ENCODE assay signal across 35 cellular contexts in genomic region chr1:72224506-72224905, GRCh38. TPM values are rescaled to one million over a fixed set of nuclear protein-coding genes. Genes with fewer than 3 reads are reported as not detected.
DNase-seq lines count a peak whose midpoint lies in the region; ATAC-seq, FAIRE-seq and TF ChIP-seq lines count a peak whose summit lies in the region.
"Had no signal": no experiment of that assay in that cellular context is flagged by ENCODE, and none has a peak within 500 bp of the region (broad histone marks: within the 10 kb centered on the region; RNA-seq: fewer than 3 reads in every experiment).

No MANE protein-coding gene starts in this region.

- no peak overlapping the region for H3K4me3 ChIP-seq in HepG2 (replicated peaks in 1 of 3; ENCODE audit: insufficient read depth in 1 of 3, low read depth in 2 of 3, low read length in 3 of 3)
- no peak overlapping the region for H3K4me3 ChIP-seq in right lobe of liver
- no peak overlapping the region for H3K4me3 ChIP-seq in HEK293 (ENCODE audit: low read depth, low read length)
- no peak overlapping the region for H3K4me3 ChIP-seq in GM12878
- no peak overlapping the region for H3K4me3 ChIP-seq in K562
- H3K4me3 ChIP-seq: A549; BLaER1; BLaER1 treated with 17β-estradiol and CSF1 and Interleukin-3, amounts not matched to agents 10 nM and 100 nM had no signal

- H3K9me1 ChIP-seq in K562 (ENCODE audit: control insufficient read depth, insufficient read depth, low read length), result no peaks in the 10 kb centered on the region

- FAIRE-seq in HepG2 (lab: Jason Lieb, UNC), result no peak
- FAIRE-seq in GM12878 (lab: Jason Lieb, UNC), result no peak
- no peak for FAIRE-seq in K562 (lab: Jason Lieb, UNC)
- FAIRE-seq: A549, D721Med had no signal

- no peak for TF ChIP-seq EP300 in HepG2 (IDR thresholded peaks at IDR 0.05; ENCODE audit: low read depth in 2 of 2, low read length in 2 of 2)
- TF ChIP-seq EP300 in HepG2 (CRISPR knock-in tag; IDR thresholded peaks at IDR 0.05; ENCODE audit: borderline replicate concordance), result no peak
- no peak for TF ChIP-seq EP300 in GM12878 (IDR thresholded peaks at IDR 0.05; ENCODE audit: borderline replicate concordance in 1 of 2, control insufficient read depth in 1 of 2, low read depth in 2 of 2, low read length in 2 of 2)
- no peak for TF ChIP-seq EP300 in K562 (IDR thresholded peaks at IDR 0.05; ENCODE audit: low read length)

- TF ChIP-seq RAD21 in HepG2 (CRISPR knock-in tag; IDR thresholded peaks at IDR 0.05) (no peak), GM12878 (IDR thresholded peaks at IDR 0.05; ENCODE audit: insufficient read depth, low read depth, low read length) (no peak), K562 (CRISPR knock-in tag; conservative IDR thresholded peaks at IDR 0.05 in 1 of 2, IDR thresholded peaks at IDR 0.05 in 1 of 2) (no peak)

- CTCF ChIA-PET in HepG2 (lab: Yijun Ruan, JAX; ENCODE audit: low intra/inter-chr PET ratio, low total read pairs), result no interaction called here
- CTCF ChIA-PET in HEK293 (lab: Yijun Ruan, JAX), result no interaction called here
- CTCF ChIA-PET in GM12878 (lab: Yijun Ruan, JAX), result interaction anchor here (0.5 kb wide), 1 partner anchor 142 kb away, joined by 3 read pairs; no protein-coding TSS in a partner anchor
- CTCF ChIA-PET in K562 (lab: Yijun Ruan, JAX; ENCODE audit: low intra/inter-chr PET ratio), result no interaction called here

- TF ChIP-seq POLR2A in HepG2 (IDR thresholded peaks at IDR 0.05; ENCODE audit: insufficient read depth in 1 of 2, low read depth in 2 of 2, low read length in 2 of 2), result no peak
- TF ChIP-seq POLR2A in right lobe of liver (IDR thresholded peaks at IDR 0.05), result no peak
- no peak for TF ChIP-seq POLR2A in GM12878 (IDR thresholded peaks at IDR 0.05; ENCODE audit: low read depth, low read length)
- no peak for TF ChIP-seq POLR2A in K562 (conservative IDR thresholded peaks at IDR 0.05)

- H3K27me3 ChIP-seq in HepG2 (ENCODE audit: control insufficient read depth in 1 of 2, insufficient read depth in 2 of 2, low read length in 2 of 2) (no peaks in the 10 kb centered on the region), right lobe of liver (no peaks in the 10 kb centered on the region), GM12878 (replicated peaks in 1 of 2; ENCODE audit: control insufficient read depth in 2 of 2, insufficient read depth in 2 of 2, low read length in 1 of 2) (no peaks in the 10 kb centered on the region), K562 (ENCODE audit: control insufficient read depth in 2 of 2, insufficient read depth in 2 of 2, low read length in 2 of 2) (no peaks in the 10 kb centered on the region)
- H3K27me3 ChIP-seq: BE2C; BLaER1; BLaER1 treated with 17β-estradiol and CSF1 and Interleukin-3, amounts not matched to agents 10 nM and 100 nM had no signal

- no peak for ATAC-seq in HepG2
- ATAC-seq in right lobe of liver, result no peak
- no peak for ATAC-seq in GM12878
- no peak for ATAC-seq in K562
- ATAC-seq: A549; CD8-positive, alpha-beta T cell had no signal

- H3K79me2 ChIP-seq in HepG2 (ENCODE audit: insufficient read depth, low read length), result no peaks in the 10 kb centered on the region
- H3K79me2 ChIP-seq in GM12878 (ENCODE audit: control insufficient read depth, insufficient read depth, low read length), result no peaks in the 10 kb centered on the region
- no peaks in the 10 kb centered on the region for H3K79me2 ChIP-seq in K562 (ENCODE audit: control insufficient read depth, insufficient read depth, low read length)

- no peak for DNase-seq in HepG2 (ENCODE audit: low spot score)
- no peak for DNase-seq in right lobe of liver
- DNase-seq in GM12878 (ENCODE audit: low read depth, low spot score), result no peak
- DNase-seq in K562 (ENCODE audit: extremely low read depth in 1 of 4, low spot score in 3 of 4), result no peak
- DNase-seq in SIG-M5 (lab: John Stamatoyannopoulos, UW), result no peak
- DNase-seq in NK-92 (lab: John Stamatoyannopoulos, UW; ENCODE audit: unreplicated experiment), result no peak
- DNase-seq in DMS114 treated with DMSO at 0.1 percent for 48 hours (lab: John Stamatoyannopoulos, UW; ENCODE audit: unreplicated experiment), result no peak
- DNase-seq: 8988T; ACHN; AML-193; BE2C; C1 segment of cervical spinal cord; Caco-2; Calu3; CD4-positive, alpha-beta memory T cell; CD4-positive, alpha-beta T cell; CD4-positive, CD25-positive, alpha-beta regulatory T cell; CD8-positive, alpha-beta memory T cell; CD8-positive, alpha-beta T cell; COR-L47; DMS 273 treated with DMSO at 0.1 percent for 48 hours; DMS153; DMS53; DMS79; DMS79 treated with DMSO at 0.1 percent for 48 hours; DND-41; EL had no signal

- TF ChIP-seq CTCF in HepG2 (CRISPR knock-in tag; IDR thresholded peaks at IDR 0.05), result no peak
- no peak for TF ChIP-seq CTCF in right lobe of liver (IDR thresholded peaks at IDR 0.05)
- TF ChIP-seq CTCF in HEK293 (tag by site-specific recombination; IDR thresholded peaks at IDR 0.05), result no peak
- TF ChIP-seq CTCF in GM12878 (IDR thresholded peaks at IDR 0.05 in 2 of 3, conservative IDR thresholded peaks at IDR 0.05 in 1 of 3; ENCODE audit: control insufficient read depth in 2 of 3, extremely low read depth in 1 of 3, insufficient read depth in 1 of 3, low read depth in 3 of 3, low read length in 3 of 3), result no peak
- TF ChIP-seq CTCF in K562 (IDR thresholded peaks at IDR 0.05 in 2 of 3, conservative IDR thresholded peaks at IDR 0.05 in 1 of 3; ENCODE audit: insufficient read depth in 2 of 3, low read depth in 1 of 3, low read length in 3 of 3), result no peak

- in situ Hi-C loops in HepG2 (cut with HindIII; ENCODE audit: extremely low pct_ligation_motif_present, low pct_unique_long_range_greater_than_20kb), result no loop called here
- in situ Hi-C loops in GM12878 (cut with MboI), result no loop called here
- in situ Hi-C loops in K562 (cut with MboI), result no loop called here

- POLR2A ChIA-PET in HepG2 (lab: Yijun Ruan, JAX) (no interaction called here), HEK293 (lab: Yijun Ruan, JAX) (no interaction called here), GM12878 (lab: Charles Lee) (no interaction called here), K562 (lab: Yijun Ruan, JAX) (no interaction called here)

- H3K9me3 ChIP-seq in HepG2 (ENCODE audit: low read length), result no peaks in the 10 kb centered on the region
- no peaks in the 10 kb centered on the region for H3K9me3 ChIP-seq in right lobe of liver
- no peaks in the 10 kb centered on the region for H3K9me3 ChIP-seq in HEK293 (ENCODE audit: control insufficient read depth, insufficient read depth, low read depth, low read length)
- H3K9me3 ChIP-seq in GM12878 (replicated peaks; ENCODE audit: control insufficient read depth, insufficient read depth, low read length), result no peaks in the 10 kb centered on the region
- H3K9me3 ChIP-seq in K562 (replicated peaks; ENCODE audit: control insufficient read depth, insufficient read depth, low read depth, low read length), result no peaks in the 10 kb centered on the region
- H3K9me3 ChIP-seq: A549; BE2C; BLaER1; BLaER1 treated with 17β-estradiol and CSF1 and Interleukin-3, amounts not matched to agents 10 nM and 100 nM; Caco-2 had no signal

- H3K4me2 ChIP-seq in HepG2 (ENCODE audit: low read depth, low read length), result no peak overlapping the region
- no peak overlapping the region for H3K4me2 ChIP-seq in GM12878 (ENCODE audit: control insufficient read depth, insufficient read depth)
- H3K4me2 ChIP-seq in K562 (ENCODE audit: insufficient read depth, low read length), result no peak overlapping the region
- H3K4me2 ChIP-seq: A549; BLaER1; BLaER1 treated with 17β-estradiol and CSF1 and Interleukin-3, amounts not matched to agents 10 nM and 100 nM had no signal

- RAD21 ChIA-PET in GM12878 (lab: Charles Lee; ENCODE audit: unreplicated experiment), result no interaction called here

- H3K4me1 ChIP-seq in HepG2 (ENCODE audit: insufficient read depth, low read length), result peaks cover under 1% of the 10 kb centered on the region; the same call in 1 of the 2 replicates
- H3K4me1 ChIP-seq in right lobe of liver, result no peaks in the 10 kb centered on the region
- no peaks in the 10 kb centered on the region for H3K4me1 ChIP-seq in HEK293 (ENCODE audit: control insufficient read depth, insufficient read depth, low read length)
- H3K4me1 ChIP-seq in GM12878 (ENCODE audit: control insufficient read depth, insufficient read depth, low read length), result no peaks in the 10 kb centered on the region
- H3K4me1 ChIP-seq in K562 (replicated peaks in 1 of 2; ENCODE audit: control insufficient read depth in 2 of 2, insufficient read depth in 2 of 2, low read length in 2 of 2), result no peaks in the 10 kb centered on the region
- H3K4me1 ChIP-seq: A549, BE2C, BLaER1, Caco-2 had no signal

- no peaks in the 10 kb centered on the region for H3K36me3 ChIP-seq in HepG2 (replicated peaks in 1 of 2; ENCODE audit: control insufficient read depth in 1 of 2, insufficient read depth in 2 of 2, low read length in 2 of 2)
- H3K36me3 ChIP-seq in right lobe of liver, result no peaks in the 10 kb centered on the region
- H3K36me3 ChIP-seq in HEK293 (ENCODE audit: control insufficient read depth in 2 of 2, insufficient read depth in 1 of 2, low read length in 2 of 2), result no peaks in the 10 kb centered on the region
- no peaks in the 10 kb centered on the region for H3K36me3 ChIP-seq in GM12878 (ENCODE audit: control insufficient read depth in 2 of 2, insufficient read depth in 2 of 2, low read length in 1 of 2)
- H3K36me3 ChIP-seq in K562 (ENCODE audit: control insufficient read depth, insufficient read depth, low read length), result no peaks in the 10 kb centered on the region
- H3K36me3 ChIP-seq: BE2C; BLaER1; BLaER1 treated with 17β-estradiol and CSF1 and Interleukin-3, amounts not matched to agents 10 nM and 100 nM had no signal

- no peak overlapping the region for H3K27ac ChIP-seq in HepG2 (ENCODE audit: extremely low read length, insufficient read depth, low read length)
- H3K27ac ChIP-seq in right lobe of liver, result no peak overlapping the region
- no peak overlapping the region for H3K27ac ChIP-seq in HEK293 (ENCODE audit: extremely low read depth, low read depth, low read length)
- no peak overlapping the region for H3K27ac ChIP-seq in GM12878 (ENCODE audit: control insufficient read depth, insufficient read depth)
- H3K27ac ChIP-seq in K562 (ENCODE audit: extremely low read depth, low read depth, low read length), result no peak overlapping the region
- H3K27ac ChIP-seq: 22Rv1; A549; BLaER1; BLaER1 treated with 17β-estradiol and CSF1 and Interleukin-3, amounts not matched to agents 10 nM and 100 nM; C4-2B had no signal

- no TSS peak for BruUV-seq in HepG2 (replicated peaks; lab: Mats Ljungman, UMichigan)
- BruUV-seq in GM12878 (replicated peaks; lab: Mats Ljungman, UMichigan), result no TSS peak
- BruUV-seq in K562 (replicated peaks; lab: Mats Ljungman, UMichigan), result no TSS peak

- no peak overlapping the region for H2AFZ ChIP-seq in HepG2 (ENCODE audit: low read length)
- no peak overlapping the region for H2AFZ ChIP-seq in GM12878 (ENCODE audit: control insufficient read depth, low read depth, low read length)
- H2AFZ ChIP-seq in K562 (ENCODE audit: low read depth, low read length), result no peak overlapping the region

- SMC1A ChIA-PET in GM12878 (lab: Charles Lee; ENCODE audit: uncharacterized antibody, unreplicated experiment), result interaction anchor here (1.1 kb wide), 1 partner anchor 9 kb away, joined by 3 read pairs; no protein-coding TSS in a partner anchor

- H4K20me1 ChIP-seq in HepG2 (ENCODE audit: insufficient read depth, low read length), result no peaks in the 10 kb centered on the region
- H4K20me1 ChIP-seq in GM12878 (ENCODE audit: control insufficient read depth, insufficient read depth), result no peaks in the 10 kb centered on the region
- H4K20me1 ChIP-seq in K562 (replicated peaks; ENCODE audit: control insufficient read depth, insufficient read depth, low read length), result no peaks in the 10 kb centered on the region
- H4K20me1 ChIP-seq: BLaER1; BLaER1 treated with 17β-estradiol and CSF1 and Interleukin-3, amounts not matched to agents 10 nM and 100 nM had no signal

- H3K9ac ChIP-seq in HepG2 (ENCODE audit: insufficient read depth, low read depth, low read length) (no peak overlapping the region), GM12878 (ENCODE audit: control insufficient read depth, insufficient read depth, low read length) (no peak overlapping the region), K562 (ENCODE audit: insufficient read depth in 1 of 2, low read depth in 2 of 2, low read length in 2 of 2) (no peak overlapping the region)
- H3K9ac ChIP-seq: BLaER1; BLaER1 treated with 17β-estradiol and CSF1 and Interleukin-3, amounts not matched to agents 10 nM and 100 nM had no signal

- intact Hi-C loops in HepG2 (cut with micrococcal nuclease; ENCODE audit: unreplicated experiment) (no loop called here), right lobe of liver (cut with DNase I) (no loop called here), GM12878 (cut with micrococcal nuclease; ENCODE audit: unreplicated experiment) (no loop called here), K562 (cut with micrococcal nuclease) (no loop called here)

- 21% methylated on average over 3 of the region's 3 CpGs for WGBS in HepG2 (ENCODE audit: low lambda C conversion rate)
- whole genome bisulfite sequencing in right lobe of liver (ENCODE audit: insufficient coverage, low coverage, low lambda C conversion rate, missing lambda C conversion rate), result 59% methylated on average over 3 of the region's 3 CpGs
- WGBS in GM12878 (ENCODE audit: insufficient coverage, insufficient replicate concordance, low lambda C conversion rate, missing lambda C conversion rate), result 39% methylated on average over 3 of the region's 3 CpGs
- 0% methylated on average over 3 of the region's 3 CpGs for WGBS in K562 (ENCODE audit: insufficient coverage, low coverage, missing lambda C conversion rate)

RNA-seq across cellular contexts. Expression of gene NEGR1, which starts 57.8 kb away (rescaled TPM):
- total RNA-seq in HepG2 (2016; rRNA removed; fragmentation: Illumina TruSeq; extraction: Trizol) (not detected in 2 replicates), right lobe of liver (under 1 TPM; 0.02 to 0.31 (median 0.14) TPM), GM12878 (2014; rRNA removed) (under 0.01 TPM in 1 of 2 replicates, not detected in the other), GM12878 (2014; rRNA removed; fragmentation: Illumina TruSeq; extraction: Trizol) (not detected in 2 replicates), GM12878 (2021) (not detected in 2 replicates), K562 (2014; rRNA removed) (not detected in 2 replicates), K562 (2014; rRNA removed; fragmentation: Illumina TruSeq; extraction: Trizol) (not detected in 2 replicates), K562 (2015; rRNA removed; fragmentation: Illumina TruSeq; extraction: Trizol) (not detected in 2 replicates), K562 (2021) (not detected in 2 replicates)
- total RNA-seq in HepG2 (2016; cell fraction: cytosol; rRNA removed; fragmentation: Illumina TruSeq; extraction: Trizol; ENCODE audit: low read depth), result not detected in 2 replicates
- total RNA-seq in HepG2 (2016; cell fraction: insoluble cytoplasmic fraction; rRNA removed; fragmentation: Illumina TruSeq; extraction: Trizol), result 0.03 TPM in 1 of 2 replicates, not detected in the other
- not detected in 2 replicates for total RNA-seq in HepG2 (2016; cell fraction: membrane; rRNA removed; fragmentation: Illumina TruSeq; extraction: Trizol)
- not detected in 2 replicates for total RNA-seq in HepG2 (2016; cell fraction: nucleus; rRNA removed; fragmentation: Illumina TruSeq; extraction: Trizol)
- polyA plus RNA-seq in HepG2 (2011; rRNA removed) (not detected in 2 replicates), GM12878 (2011; rRNA removed) (not detected in 2 replicates), GM12878 (2014; fragmentation: Illumina TruSeq; extraction: Trizol) (0.05 TPM in 1 of 2 replicates, not detected in the other), GM12878 (2014; fragmentation: Nextera tagmentation; extraction: Ambion mirVana) (under 1 TPM; under 0.01 to 0.03 TPM), GM12878 (2014; rRNA removed) (not detected in 2 replicates), GM12878 (2016; fragmentation: Nextera tagmentation; extraction: Ambion mirVana) (under 1 TPM in 1 of 2 experiments, not detected in 1; 0.01 TPM), K562 (2011; rRNA removed) (not detected in 2 replicates), K562 (2014; fragmentation: Illumina TruSeq; extraction: Trizol) (not detected in 2 replicates), K562 (2014; fragmentation: Nextera tagmentation; extraction: Ambion mirVana) (not detected), K562 (2014; rRNA removed) (not detected in 2 replicates)
- not detected in 2 replicates for polyA plus RNA-seq in HepG2 (2011; cell fraction: cytosol; rRNA removed)
- not detected in 2 replicates for polyA plus RNA-seq in HepG2 (2011; cell fraction: nucleus; rRNA removed)
- 0.01 TPM in 1 of 2 replicates, not detected in the other for polyA plus RNA-seq in HepG2 (2012)
- polyA plus RNA-seq in HepG2 (2016; cell fraction: cytosol; fragmentation: Illumina TruSeq; extraction: Trizol; ENCODE audit: low read depth), result not detected in 2 replicates
- polyA plus RNA-seq in HepG2 (2016; cell fraction: insoluble cytoplasmic fraction; fragmentation: Illumina TruSeq; extraction: Trizol; ENCODE audit: low read depth), result not detected in 2 replicates
- polyA plus RNA-seq in HepG2 (2016; cell fraction: membrane; fragmentation: Illumina TruSeq; extraction: Trizol; ENCODE audit: low read depth), result not detected in 2 replicates
- not detected in 2 replicates for polyA plus RNA-seq in HepG2 (2016; cell fraction: nucleus; fragmentation: Illumina TruSeq; extraction: Trizol; ENCODE audit: insufficient read depth, low read depth)
- 0.68 and 3.3 TPM in 2 replicates for polyA minus RNA-seq in HepG2 (2011; rRNA and poly(A)+ RNA removed; ENCODE audit: low replicate concordance)
- not detected in 2 replicates for polyA minus RNA-seq in HepG2 (2011; cell fraction: cytosol; rRNA and poly(A)+ RNA removed)
- not detected in 2 replicates for polyA minus RNA-seq in HepG2 (2011; cell fraction: nucleus; rRNA and poly(A)+ RNA removed)
- not detected in 2 replicates for total RNA-seq in GM12878 (2013; cell fraction: nucleolus; rRNA removed)
- not detected for polyA plus RNA-seq in GM12878 (2011; ENCODE audit: low read depth)
- not detected in 2 replicates for polyA plus RNA-seq in GM12878 (2011; cell fraction: cytosol; rRNA removed)
- not detected in 2 replicates for polyA plus RNA-seq in GM12878 (2011; cell fraction: nucleus; rRNA removed)
- not detected in 2 replicates for polyA plus RNA-seq in GM12878 (2012)
- not detected in 2 replicates for polyA minus RNA-seq in GM12878 (2011; rRNA and poly(A)+ RNA removed)
- polyA minus RNA-seq in GM12878 (2011; cell fraction: cytosol; rRNA and poly(A)+ RNA removed), result not detected in 2 replicates
- polyA minus RNA-seq in GM12878 (2011; cell fraction: nucleus; rRNA and poly(A)+ RNA removed), result not detected in 2 replicates
- not detected in 2 replicates for total RNA-seq in K562 (2011; cell fraction: chromatin; rRNA removed; ENCODE audit: low replicate concordance)
- total RNA-seq in K562 (2011; cell fraction: nucleolus; rRNA removed), result not detected in 2 replicates
- total RNA-seq in K562 (2011; cell fraction: nucleoplasm; rRNA removed), result not detected in 2 replicates
- not detected in 2 replicates for polyA plus RNA-seq in K562 (2011; cell fraction: cytosol; rRNA removed)
- polyA plus RNA-seq in K562 (2011; cell fraction: nucleus; rRNA removed), result not detected in 2 replicates
- 0.01 TPM in 1 of 2 replicates, not detected in the other for polyA plus RNA-seq in K562 (2012)
- not detected in 2 replicates for polyA minus RNA-seq in K562 (2011; rRNA and poly(A)+ RNA removed)
- not detected in 2 replicates for polyA minus RNA-seq in K562 (2011; cell fraction: cytosol; rRNA and poly(A)+ RNA removed)
- not detected in 2 replicates for polyA minus RNA-seq in K562 (2011; cell fraction: nucleus; rRNA and poly(A)+ RNA removed)
- total RNA-seq: B cell; Caco-2; CD4-positive, alpha-beta memory T cell; CD4-positive, CD25-positive, alpha-beta regulatory T cell; CD8-positive, alpha-beta memory T cell; CD8-positive, alpha-beta T cell had no signal
- polyA plus RNA-seq: A549; CD4-positive, alpha-beta memory T cell; CD4-positive, CD25-positive, alpha-beta regulatory T cell; CD8-positive, alpha-beta memory T cell had no signal
